In genomic region chr2:44362207-44363015, GRCh38 we compare ENCODE assay signal across 8 cellular contexts. TPM values are rescaled to one million over a fixed set of nuclear protein-coding genes. Genes with fewer than 3 reads are reported as not detected.
DNase-seq lines count a peak whose midpoint lies in the region; ATAC-seq and TF ChIP-seq lines count a peak whose summit lies in the region.

No MANE protein-coding gene starts in this region.

- TF ChIP-seq CTCF in body of pancreas (IDR thresholded peaks at IDR 0.05) = no peak

- TF ChIP-seq POLR2A in body of pancreas (IDR thresholded peaks at IDR 0.05) = no peak

- H3K36me3 ChIP-seq in CD4-positive, CD25-positive, alpha-beta regulatory T cell (ENCODE audit: control insufficient read depth, insufficient read depth, low read length) = peaks cover 4% of the 10 kb centered on the region
- no peaks in the 10 kb centered on the region for H3K36me3 ChIP-seq in body of pancreas (replicated peaks in 1 of 2; ENCODE audit: insufficient read depth in 1 of 2, low read depth in 2 of 2)
- no peaks in the 10 kb centered on the region for H3K36me3 ChIP-seq in iPS-18a (ENCODE audit: control insufficient read depth, low read depth, low read length)
- no peaks in the 10 kb centered on the region for H3K36me3 ChIP-seq in skeletal muscle tissue (ENCODE audit: control insufficient read depth in 3 of 3, insufficient read depth in 3 of 3, low read length in 3 of 3)

- 0% methylated on average over 28 to 32 of the region's 32 CpGs for WGBS in body of pancreas, 2 donors

- peak overlapping the region; percentile 94 to 99 (median 96) for H3K4me3 Mint-ChIP-seq in CD4-positive, CD25-positive, alpha-beta regulatory T cell
- H3K4me3 Mint-ChIP-seq in T-helper 1 cell treated with Interleukin-12 subunit alpha and Interleukin-12 subunit beta and Interleukin-4 antibody, amounts not matched to agents 30 μg/mL and 1 μg/mL, for 36 hours = peak overlapping the region; percentile 99

- H3K4me3 ChIP-seq in CD4-positive, CD25-positive, alpha-beta regulatory T cell (ENCODE audit: low read depth, low read length) = peak overlapping the region; percentile 96
- H3K4me3 ChIP-seq in body of pancreas (peak overlapping the region; percentile 55 to 84), iPS-18a (ENCODE audit: low read length) (peak overlapping the region; percentile 94), skeletal muscle tissue (ENCODE audit: low read length in 3 of 3) (peak overlapping the region; percentile 91 to 99 (median 94))

- peak; percentile 24 to 28 for ATAC-seq in CD4-positive, CD25-positive, alpha-beta regulatory T cell (ENCODE audit: low read depth in 2 of 2)
- ATAC-seq in GM19452 (IDR thresholded peaks at IDR 0.05; ENCODE audit: unreplicated experiment) = peak; percentile 14
- peak; percentile 10 for ATAC-seq in body of pancreas
- ATAC-seq in HG02763 (IDR thresholded peaks at IDR 0.05; ENCODE audit: unreplicated experiment) = no peak

- intact Hi-C loops in body of pancreas (cut with DNase I) = no loop called here

- H3K27me3 Mint-ChIP-seq in CD4-positive, CD25-positive, alpha-beta regulatory T cell = peaks cover 5% of the 10 kb centered on the region
- H3K27me3 Mint-ChIP-seq in T-helper 1 cell treated with Interleukin-12 subunit alpha and Interleukin-12 subunit beta and Interleukin-4 antibody, amounts not matched to agents 30 μg/mL and 1 μg/mL, for 36 hours (ENCODE audit: low read depth) = no peaks in the 10 kb centered on the region

- H3K4me1 Mint-ChIP-seq in CD4-positive, CD25-positive, alpha-beta regulatory T cell = peaks cover 18 to 65% (median 43%) of the 10 kb centered on the region in 4 donors
- peaks cover 35% of the 10 kb centered on the region for H3K4me1 Mint-ChIP-seq in T-helper 1 cell treated with Interleukin-12 subunit alpha and Interleukin-12 subunit beta and Interleukin-4 antibody, amounts not matched to agents 30 μg/mL and 1 μg/mL, for 36 hours (ENCODE audit: low read depth)

- H3K27ac ChIP-seq in CD4-positive, CD25-positive, alpha-beta regulatory T cell (ENCODE audit: insufficient read depth, low read length, poor library complexity, severe bottlenecking) = peak overlapping the region; percentile 99
- H3K27ac ChIP-seq in body of pancreas (peak overlapping the region; percentile 86 to 98 (median 96)), iPS-18a (ENCODE audit: low read length) (peak overlapping the region; percentile 51), skeletal muscle tissue (ENCODE audit: low read depth, low read length) (peak overlapping the region; percentile 91)

- peak overlapping the region; percentile 95 to 96 (median 96) for H3K27ac Mint-ChIP-seq in CD4-positive, CD25-positive, alpha-beta regulatory T cell
- H3K27ac Mint-ChIP-seq in T-helper 1 cell treated with Interleukin-12 subunit alpha and Interleukin-12 subunit beta and Interleukin-4 antibody, amounts not matched to agents 30 μg/mL and 1 μg/mL, for 36 hours = peak overlapping the region; percentile 96

- H3K4me1 ChIP-seq in CD4-positive, CD25-positive, alpha-beta regulatory T cell (ENCODE audit: control insufficient read depth, insufficient read depth, low read length, poor library complexity, severe bottlenecking) = peaks cover 41% of the 10 kb centered on the region
- peaks cover 43% of the 10 kb centered on the region for H3K4me1 ChIP-seq in body of pancreas
- peaks cover 11% of the 10 kb centered on the region for H3K4me1 ChIP-seq in iPS-18a (ENCODE audit: control insufficient read depth, low read depth, low read length)
- H3K4me1 ChIP-seq in skeletal muscle tissue (ENCODE audit: control insufficient read depth in 3 of 3, insufficient read depth in 3 of 3, low read length in 3 of 3) = peaks cover 19 to 24% (median 19%) of the 10 kb centered on the region in 3 donors

- DNase-seq in CD4-positive, CD25-positive, alpha-beta regulatory T cell = peak; percentile 5 to 70 (median 47)
- peak; percentile 32 for DNase-seq in HT1080 (ENCODE audit: low read depth)
- peak; percentile 25 to 51 (median 40) for DNase-seq in body of pancreas

- H3K9ac ChIP-seq in iPS-18a (ENCODE audit: low read length) = peak overlapping the region; percentile 81
- H3K9ac ChIP-seq in skeletal muscle tissue (ENCODE audit: low read depth in 1 of 3, low read length in 3 of 3) = peak overlapping the region; percentile 89 to 93 (median 92)

- H3K27me3 ChIP-seq in CD4-positive, CD25-positive, alpha-beta regulatory T cell (ENCODE audit: control insufficient read depth, insufficient read depth, low read length) = no peaks in the 10 kb centered on the region
- H3K27me3 ChIP-seq in body of pancreas (no peaks in the 10 kb centered on the region), iPS-18a (ENCODE audit: control insufficient read depth, insufficient read depth, low read length) (no peaks in the 10 kb centered on the region), skeletal muscle tissue (ENCODE audit: control insufficient read depth in 3 of 3, insufficient read depth in 3 of 3, low read length in 3 of 3) (no peaks in the 10 kb centered on the region)

- H3K36me3 Mint-ChIP-seq in CD4-positive, CD25-positive, alpha-beta regulatory T cell = peaks cover 11% of the 10 kb centered on the region
- H3K36me3 Mint-ChIP-seq in T-helper 1 cell treated with Interleukin-12 subunit alpha and Interleukin-12 subunit beta and Interleukin-4 antibody, amounts not matched to agents 30 μg/mL and 1 μg/mL, for 36 hours (ENCODE audit: low read depth) = peaks cover 6% of the 10 kb centered on the region

- peaks cover 0 to 2% (median 0%) of the 10 kb centered on the region in 7 donors for H3K9me3 Mint-ChIP-seq in CD4-positive, CD25-positive, alpha-beta regulatory T cell
- H3K9me3 Mint-ChIP-seq in T-helper 1 cell treated with Interleukin-12 subunit alpha and Interleukin-12 subunit beta and Interleukin-4 antibody, amounts not matched to agents 30 μg/mL and 1 μg/mL, for 36 hours = no peaks in the 10 kb centered on the region

- no peaks in the 10 kb centered on the region for H3K9me3 ChIP-seq in CD4-positive, CD25-positive, alpha-beta regulatory T cell (ENCODE audit: control insufficient read depth in 2 of 2, low read length in 2 of 2)
- H3K9me3 ChIP-seq in body of pancreas (no peaks in the 10 kb centered on the region), iPS-18a (ENCODE audit: control insufficient read depth, low read depth, low read length) (no peaks in the 10 kb centered on the region), skeletal muscle tissue (ENCODE audit: control insufficient read depth in 3 of 3, low read length in 3 of 3) (no peaks in the 10 kb centered on the region)

RNA-seq across cellular contexts. Expression of gene CAMKMT, which starts 0.7 kb away (rescaled TPM):
- 27.6 TPM for total RNA-seq in CD4-positive, CD25-positive, alpha-beta regulatory T cell
- 10 to 100 TPM; 17.6 to 20.1 (median 19.4) TPM for polyA plus RNA-seq in CD4-positive, CD25-positive, alpha-beta regulatory T cell
- 4.3 and 4.6 TPM in 2 replicates for total RNA-seq in HT1080 (2014; rRNA removed; shearing (Covaris generic))
- polyA plus RNA-seq in HT1080 (2015; cell fraction: cytosol; rRNA removed) = 3.9 and 6.2 TPM in 2 replicates
- polyA plus RNA-seq in HT1080 (2015; cell fraction: nucleus; rRNA removed) = 0.74 and 4.1 TPM in 2 replicates
- total RNA-seq in body of pancreas (10 to 100 TPM; 18.4 to 23.4 TPM), skeletal muscle tissue (5.2 TPM)

RNA-seq across cellular contexts. Expression of gene PREPL, which starts 1.1 kb away (rescaled TPM):
- 24.2 TPM for total RNA-seq in CD4-positive, CD25-positive, alpha-beta regulatory T cell
- polyA plus RNA-seq in CD4-positive, CD25-positive, alpha-beta regulatory T cell = 10 to 100 TPM; 12.9 to 24.5 (median 20.3) TPM
- 18.0 and 20.3 TPM in 2 replicates for total RNA-seq in HT1080 (2014; rRNA removed; shearing (Covaris generic))
- polyA plus RNA-seq in HT1080 (2015; cell fraction: cytosol; rRNA removed) = 26.5 and 36.4 TPM in 2 replicates
- 88.1 and 88.2 TPM in 2 replicates for polyA plus RNA-seq in HT1080 (2015; cell fraction: nucleus; rRNA removed)
- total RNA-seq in body of pancreas (10 to 100 TPM; 24.4 to 46.5 TPM), skeletal muscle tissue (73.6 TPM)
